23 cellular contexts compared by ENCODE assay signal in genomic region chr5:6340100-6340499, GRCh38.
"Had no signal": no experiment of that assay in that cellular context is flagged by ENCODE, and none has a peak within 500 bp of the region (broad histone marks: within the 10 kb centered on the region; RNA-seq: fewer than 3 reads in every experiment).

No MANE protein-coding gene starts in this region.

- H2AFZ ChIP-seq: PC-9 had no signal

- H3K36me3 ChIP-seq: MG63, Peyer's patch, SJSA1 had no signal

- H3K27ac ChIP-seq: HL-60, PC-9, Peyer's patch, SJSA1, SK-N-MC had no signal

- DNase-seq: Karpas-422, KG1, MG63, NCI-H1092, NCI-H1105 treated with DMSO at 0.1 percent for 48 hours, NCI-H1417 treated with DMSO at 0.1 percent for 48 hours, NCI-H146, NCI-H1694 treated with DMSO at 0.1 percent for 48 hours, NCI-H1930, NCI-H2081, NCI-H2107, NCI-H2227 treated with DMSO at 0.1 percent for 48 hours, NCI-H510A, NCI-H524 treated with DMSO at 0.1 percent for 48 hours, NCI-H69, NCI-H774, PC-9, Peyer's patch, Right ventricle myocardium superior, SIG-M5 had no signal

- H3K4me1 ChIP-seq: Peyer's patch, SJSA1 had no signal

- H3K4me2 ChIP-seq: PC-9 had no signal

- H3K4me3 ChIP-seq: MG63, PC-9, Peyer's patch, SJSA1, SK-N-MC had no signal

- H3K9me3 ChIP-seq: MG63, Peyer's patch, SJSA1 had no signal

- H3K27me3 ChIP-seq: MG63, Peyer's patch, SJSA1 had no signal
